In the genomic region with DNA sequence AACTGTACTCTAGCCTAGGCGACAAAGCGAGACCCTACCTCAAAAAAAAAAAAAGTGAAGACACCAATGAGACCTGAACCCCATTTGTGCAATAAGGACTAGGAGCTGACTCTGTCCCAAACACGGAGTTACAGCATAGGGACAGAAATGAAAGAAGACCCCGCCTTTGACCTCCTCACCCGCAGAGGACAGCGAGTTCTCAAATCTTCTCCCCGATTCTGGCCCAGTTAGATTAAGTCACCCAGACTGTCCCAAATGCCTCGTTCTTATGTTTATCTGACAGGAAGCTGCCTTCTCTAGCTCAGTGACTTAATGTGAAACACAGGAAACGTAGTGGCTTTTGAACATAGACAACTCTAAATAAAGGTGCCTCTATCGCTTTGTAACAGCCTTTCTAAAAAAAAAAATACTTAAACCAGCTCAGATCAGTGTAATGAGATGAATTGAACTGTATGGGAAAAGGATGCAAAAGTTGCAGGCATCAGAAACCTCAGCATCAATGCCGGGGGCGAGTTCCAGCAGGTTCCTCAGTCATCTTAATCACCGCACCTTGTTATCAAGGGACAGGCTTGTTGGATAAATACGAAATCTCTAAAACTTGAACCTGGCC, we compare ENCODE assay signal across 8 cellular contexts. TPM values are rescaled to one million over a fixed set of nuclear protein-coding genes. Genes with fewer than 3 reads are reported as not detected.
DNase-seq lines count a peak whose midpoint lies in the region; ATAC-seq and TF ChIP-seq lines count a peak whose summit lies in the region.

No MANE protein-coding gene starts in this region.

- peak overlapping the region; percentile 89 for H3K27ac Mint-ChIP-seq in chondrocyte (ENCODE audit: unreplicated experiment)

- no peak for ATAC-seq in GM18519 (IDR thresholded peaks at IDR 0.05; ENCODE audit: low FRiP score, unreplicated experiment)

- peak overlapping the region; percentile 99 for H3K27ac ChIP-seq in neutrophil

- no peak for TF ChIP-seq POLR2A in NB4 (IDR thresholded peaks at IDR 0.05; ENCODE audit: extremely low read depth, insufficient read length)

- H3K36me3 Mint-ChIP-seq in chondrocyte (ENCODE audit: low read depth): peaks cover 20% of the 10 kb centered on the region

- H3K36me3 ChIP-seq in neutrophil: peaks cover 41% of the 10 kb centered on the region

- no peak for TF ChIP-seq CTCF in NB4 (IDR thresholded peaks at IDR 0.05; ENCODE audit: low read depth, low read length)
- TF ChIP-seq CTCF in chondrocyte (IDR thresholded peaks at IDR 0.05): no peak
- TF ChIP-seq CTCF in neutrophil (IDR thresholded peaks at IDR 0.05): no peak

- DNase-seq in NB4 (ENCODE audit: low read depth) (peak; percentile 9), chondrocyte (ENCODE audit: low spot score) (no peak), D341Med (ENCODE audit: low spot score) (no peak), RPMI8226 (no peak), T1000 (lab: John Stamatoyannopoulos, UW) (no peak)

- H3K4me1 ChIP-seq in neutrophil (ENCODE audit: control insufficient read depth in 1 of 2, insufficient read depth in 1 of 2, low read depth in 1 of 2, low read length in 1 of 2): peaks cover 99 to 100% of the 10 kb centered on the region in 2 experiments

- H3K27me3 Mint-ChIP-seq in chondrocyte (ENCODE audit: low read depth): no peaks in the 10 kb centered on the region

- no peaks in the 10 kb centered on the region for H3K27me3 ChIP-seq in neutrophil

- peaks cover 90% of the 10 kb centered on the region for H3K4me1 Mint-ChIP-seq in chondrocyte (ENCODE audit: low read depth)

- peak overlapping the region; percentile 13; the same call in 1 of the 2 replicates for H3K4me3 ChIP-seq in GM08714 (ENCODE audit: low read length)
- H3K4me3 ChIP-seq in NB4 (ENCODE audit: low read depth, low read length): no peak overlapping the region
- H3K4me3 ChIP-seq in neutrophil (ENCODE audit: low read depth in 1 of 2, low read length in 1 of 2): peak overlapping the region; percentile 2 to 24

- no peaks in the 10 kb centered on the region for H3K9me3 ChIP-seq in neutrophil

- no peak overlapping the region for H3K4me3 Mint-ChIP-seq in chondrocyte (ENCODE audit: unreplicated experiment)

- no peaks in the 10 kb centered on the region for H3K9me3 Mint-ChIP-seq in chondrocyte (ENCODE audit: low read depth)

RNA-seq across cellular contexts. Expression of a gene that starts 10.6 kb away (rescaled TPM):
- total RNA-seq in chondrocyte: 1,046 to 1,908 TPM (median 1,853 TPM) in 3 replicates
